ENCODE assay signal across 17 cellular contexts in the genomic region with DNA sequence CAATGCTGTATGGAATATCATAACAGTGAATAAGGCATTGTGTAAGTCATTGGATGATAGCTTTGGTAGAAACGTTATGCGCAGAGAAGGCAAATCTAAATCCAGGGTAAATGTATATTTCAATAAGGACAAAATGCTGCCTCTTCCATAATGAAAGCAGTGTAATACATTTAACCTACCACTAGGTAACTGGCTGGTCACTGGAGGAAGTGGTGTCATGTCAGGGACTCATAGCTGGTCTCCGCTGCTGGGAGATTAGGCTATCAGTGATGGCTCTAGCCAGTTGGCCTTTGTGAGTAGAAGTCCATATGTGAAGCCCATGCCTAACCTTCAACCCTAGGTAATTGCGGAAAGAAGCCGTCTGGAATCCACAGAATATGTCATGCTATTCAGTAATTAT.
DNase-seq lines count a peak whose midpoint lies in the region; ATAC-seq and TF ChIP-seq lines count a peak whose summit lies in the region.
"Had no signal": no experiment of that assay in that cellular context is flagged by ENCODE, and none has a peak within 500 bp of the region (broad histone marks: within the 10 kb centered on the region; RNA-seq: fewer than 3 reads in every experiment).

No MANE protein-coding gene starts in this region.

- H3K9me3 Mint-ChIP-seq in endodermal cell = no peaks in the 10 kb centered on the region
- H3K9me3 Mint-ChIP-seq: activated naive CD8-positive, alpha-beta T cell treated with anti-CD3 and anti-CD28 coated beads, Interleukin-2, amount 50 U/mL, for 24 hours; activated T-cell treated with anti-CD3 and anti-CD28 coated beads, Interleukin-2, amount 50 U/mL, for 4 hours had no signal

- H3K27me3 ChIP-seq in endodermal cell (ENCODE audit: control insufficient read depth, insufficient read depth, low read length, poor library complexity, severe bottlenecking) (no peaks in the 10 kb centered on the region), uterus (no peaks in the 10 kb centered on the region)
- H3K27me3 ChIP-seq: stomach had no signal

- H3K4me1 ChIP-seq in endodermal cell (ENCODE audit: control insufficient read depth, insufficient read depth, low read length) = no peaks in the 10 kb centered on the region
- H3K4me1 ChIP-seq in uterus = no peaks in the 10 kb centered on the region
- H3K4me1 ChIP-seq: stomach had no signal

- no peaks in the 10 kb centered on the region for H3K9me3 ChIP-seq in endodermal cell (ENCODE audit: control insufficient read depth, low read length)
- no peaks in the 10 kb centered on the region for H3K9me3 ChIP-seq in uterus
- H3K9me3 ChIP-seq: stomach had no signal

- no peak overlapping the region for H3K4me3 ChIP-seq in endodermal cell (ENCODE audit: low read length)
- H3K4me3 ChIP-seq in uterus = no peak overlapping the region
- H3K4me3 ChIP-seq: lung, stomach had no signal

- no peak overlapping the region for H3K9ac ChIP-seq in endodermal cell (ENCODE audit: extremely low read depth, low read length, poor library complexity, severe bottlenecking)

- no peaks in the 10 kb centered on the region for H3K36me3 ChIP-seq in endodermal cell (ENCODE audit: control insufficient read depth, insufficient read depth, low read length)
- no peaks in the 10 kb centered on the region for H3K36me3 ChIP-seq in uterus
- H3K36me3 ChIP-seq: stomach had no signal

- no peak overlapping the region for H3K27ac Mint-ChIP-seq in endodermal cell
- H3K27ac Mint-ChIP-seq: activated naive CD8-positive, alpha-beta T cell treated with anti-CD3 and anti-CD28 coated beads, Interleukin-2, amount 50 U/mL, for 24 hours; effector memory CD8-positive, alpha-beta T cell had no signal

- TF ChIP-seq POLR2A in uterus (IDR thresholded peaks at IDR 0.05) = no peak

- ATAC-seq in GM18868 (IDR thresholded peaks at IDR 0.05; ENCODE audit: unreplicated experiment) (peak; percentile 64), left colon (no peak)
- ATAC-seq: activated naive CD8-positive, alpha-beta T cell treated with anti-CD3 and anti-CD28 coated beads, Interleukin-2, amount 50 U/mL, for 24 hours; activated T-cell treated with anti-CD3 and anti-CD28 coated beads, Interleukin-2, amount 50 U/mL, for 4 hours; effector memory CD8-positive, alpha-beta T cell had no signal

- H3K27me3 Mint-ChIP-seq in endodermal cell (ENCODE audit: insufficient read depth) = no peaks in the 10 kb centered on the region
- H3K27me3 Mint-ChIP-seq: activated naive CD8-positive, alpha-beta T cell treated with anti-CD3 and anti-CD28 coated beads, Interleukin-2, amount 50 U/mL, for 24 hours; central memory CD8-positive, alpha-beta T cell; effector memory CD8-positive, alpha-beta T cell had no signal

- intact Hi-C loops in uterus (cut with DNase I; ENCODE audit: low total_unique reads) (no loop called here), left colon (cut with DNase I, micrococcal nuclease) (no loop called here)

- no peak overlapping the region for H3K4me3 Mint-ChIP-seq in endodermal cell
- H3K4me3 Mint-ChIP-seq: activated naive CD8-positive, alpha-beta T cell treated with anti-CD3 and anti-CD28 coated beads, Interleukin-2, amount 50 U/mL, for 24 hours; activated T-cell treated with anti-CD3 and anti-CD28 coated beads, Interleukin-2, amount 50 U/mL, for 4 hours; central memory CD8-positive, alpha-beta T cell; effector memory CD8-positive, alpha-beta T cell had no signal

- TF ChIP-seq CTCF in C4-2B (conservative IDR thresholded peaks at IDR 0.05) (peak; percentile 26), endodermal cell (conservative IDR thresholded peaks at IDR 0.05) (peak; percentile 61), uterus (IDR thresholded peaks at IDR 0.05) (no peak), GM13976 (IDR thresholded peaks at IDR 0.05; ENCODE audit: borderline replicate concordance, control extremely low read depth, extremely low read depth, insufficient read depth, missing control alignments) (no peak)

- DNase-seq in HT-29 (ENCODE audit: low spot score) = peak; percentile 19
- peak; percentile 56 for DNase-seq in endodermal cell
- DNase-seq in uterus = no peak
- DNase-seq in GM13976 (ENCODE audit: low spot score) = no peak
- DNase-seq in GM19240 (ENCODE audit: insufficient read length, low spot score) = no peak
- no peak for DNase-seq in left colon
- DNase-seq: activated CD4-positive, alpha-beta T cell treated with anti-CD3 and anti-CD28 coated beads, Interleukin-2, amount 50 U/mL, for 48 hours; activated naive CD8-positive, alpha-beta T cell treated with anti-CD3 and anti-CD28 coated beads, Interleukin-2, amount 50 U/mL, for 24 hours; activated T-cell treated with anti-CD3 and anti-CD28 coated beads, Interleukin-2, amount 50 U/mL, for 4 hours; effector memory CD8-positive, alpha-beta T cell; NCI-H1092 treated with DMSO at 0.1 percent for 48 hours; SHP77 treated with DMSO at 0.1 percent for 48 hours; stomach had no signal

- in situ Hi-C loops in GM13976 (cut with MboI; ENCODE audit: low sequenced_read_pairs, unreplicated experiment) = no loop called here

- 97 to 98% methylated on average over 5 of the region's 5 CpGs for WGBS in endodermal cell (ENCODE audit: insufficient coverage in 1 of 2, insufficient read length in 1 of 2), 2 experiments

- H3K27ac ChIP-seq in C4-2B = no peak overlapping the region
- H3K27ac ChIP-seq in endodermal cell (ENCODE audit: low read depth, low read length) = no peak overlapping the region
- H3K27ac ChIP-seq in uterus = no peak overlapping the region
- H3K27ac ChIP-seq: stomach had no signal

- H3K4me1 Mint-ChIP-seq in endodermal cell = no peaks in the 10 kb centered on the region
- H3K4me1 Mint-ChIP-seq: activated naive CD8-positive, alpha-beta T cell treated with anti-CD3 and anti-CD28 coated beads, Interleukin-2, amount 50 U/mL, for 24 hours; central memory CD8-positive, alpha-beta T cell had no signal

- H3K36me3 Mint-ChIP-seq in endodermal cell (ENCODE audit: low read depth) = no peaks in the 10 kb centered on the region

Comparison
In these comparisons a context has a peak if more than half of its experiments do, and no peak if none do; other contexts are left out.
1. CTCF ChIP-seq: peak in C4-2B (single experiment) and endodermal cell (single experiment); none in uterus (0 of 4) and GM13976 (single experiment).
2. DNase-seq: peak in HT-29 (single experiment) and endodermal cell (single experiment); none in uterus (0 of 2), GM13976 (single experiment), GM19240 (single experiment) and left colon (0 of 2).